Comparison of ENCODE assay signal across 1 cellular context in genomic region chr10:97640174-97640867, GRCh38.
TF ChIP-seq lines count a peak whose summit lies in the region.

Gene PI4K2A (plus strand): TSS chr10:97640671. CDS start chr10:97640743, 72 bp downstream.

TF ChIP-seq in K562, 482 proteins besides CTCF, POLR2A, EP300 and RAD21 (continued from another document and continues in another):
- TF ChIP-seq, protein P1, sequence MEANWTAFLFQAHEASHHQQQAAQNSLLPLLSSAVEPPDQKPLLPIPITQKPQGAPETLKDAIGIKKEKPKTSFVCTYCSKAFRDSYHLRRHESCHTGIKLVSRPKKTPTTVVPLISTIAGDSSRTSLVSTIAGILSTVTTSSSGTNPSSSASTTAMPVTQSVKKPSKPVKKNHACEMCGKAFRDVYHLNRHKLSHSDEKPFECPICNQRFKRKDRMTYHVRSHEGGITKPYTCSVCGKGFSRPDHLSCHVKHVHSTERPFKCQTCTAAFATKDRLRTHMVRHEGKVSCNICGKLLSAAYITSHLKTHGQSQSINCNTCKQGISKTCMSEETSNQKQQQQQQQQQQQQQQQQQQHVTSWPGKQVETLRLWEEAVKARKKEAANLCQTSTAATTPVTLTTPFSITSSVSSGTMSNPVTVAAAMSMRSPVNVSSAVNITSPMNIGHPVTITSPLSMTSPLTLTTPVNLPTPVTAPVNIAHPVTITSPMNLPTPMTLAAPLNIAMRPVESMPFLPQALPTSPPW (CRISPR knock-in tag; IDR thresholded peaks at IDR 0.05), result 0 out of 2 replicates have a peak, but pooled peaks have one; percentile 6
- TF ChIP-seq RBM25 (IDR thresholded peaks at IDR 0.05; ENCODE audit: low read depth, low read length, severe bottlenecking) (peak; percentile 82), FOXJ2 (tag; IDR thresholded peaks at IDR 0.05) (0 out of 2 replicates have a peak, but pooled peaks have one; percentile 34), ZBTB7A (IDR thresholded peaks at IDR 0.05; ENCODE audit: borderline replicate concordance, control insufficient read depth, low read depth, low read length) (peak; percentile 39; the same call in 1 of the 2 replicates), SMARCA5 (IDR thresholded peaks at IDR 0.05) (0 out of 2 replicates have a peak, but pooled peaks have one; percentile 34), ZNF707 (CRISPR knock-in tag; conservative IDR thresholded peaks at IDR 0.05) (no peak), GTF2E2 (tag; IDR thresholded peaks at IDR 0.05) (no peak), EP400 (IDR thresholded peaks at IDR 0.05) (0 out of 2 replicates have a peak, but pooled peaks have one; percentile 20), FOXA3 (CRISPR knock-in tag; conservative IDR thresholded peaks at IDR 0.05 in 1 of 2, IDR thresholded peaks at IDR 0.05 in 1 of 2) (peak; percentile 60 to 96), CCNT2 (IDR thresholded peaks at IDR 0.05; ENCODE audit: borderline replicate concordance, extremely low read depth, insufficient read length, low read depth, low read length) (peak; percentile 69), USF1 (CRISPR knock-in tag; IDR thresholded peaks at IDR 0.05) (peak; percentile 49; the same call in 1 of the 2 replicates), FOXK2 (conservative IDR thresholded peaks at IDR 0.05 in 1 of 2, IDR thresholded peaks at IDR 0.05 in 1 of 2; ENCODE audit: low read depth in 2 of 2) (peak; percentile 98 to 99), ZNF431 (CRISPR knock-in tag; IDR thresholded peaks at IDR 0.05) (no peak), ETV6 (IDR thresholded peaks at IDR 0.05; ENCODE audit: borderline replicate concordance in 1 of 2, low read depth in 2 of 2, low read length in 1 of 2) (no peak), ETV6 (CRISPR knock-in tag; IDR thresholded peaks at IDR 0.05; ENCODE audit: borderline replicate concordance) (no peak), CXXC5 (CRISPR knock-in tag; IDR thresholded peaks at IDR 0.05) (peak; percentile 83), CTBP1 (IDR thresholded peaks at IDR 0.05; ENCODE audit: borderline replicate concordance) (peak; percentile 65), ZNF740 (CRISPR knock-in tag; IDR thresholded peaks at IDR 0.05) (no peak), ZNF740 (tag; IDR thresholded peaks at IDR 0.05) (no peak), MLLT1 (IDR thresholded peaks at IDR 0.05) (no peak), ELF2 (CRISPR knock-in tag; IDR thresholded peaks at IDR 0.05) (no peak), FOXK1 (CRISPR knock-in tag; IDR thresholded peaks at IDR 0.05; ENCODE audit: borderline replicate concordance) (peak; percentile 80; the same call in 1 of the 2 replicates), SMARCC2 (IDR thresholded peaks at IDR 0.05; ENCODE audit: low read depth) (no peak), TFAP4 (CRISPR knock-in tag; IDR thresholded peaks at IDR 0.05; ENCODE audit: borderline replicate concordance) (peak; percentile 54; the same call in 1 of the 2 replicates), PHF8 (IDR thresholded peaks at IDR 0.05; ENCODE audit: borderline replicate concordance, low read length) (peak; percentile 60; the same call in 1 of the 2 replicates), TAF1 (IDR thresholded peaks at IDR 0.05; ENCODE audit: control insufficient read depth, extremely low read depth, insufficient read depth, low read length, severe bottlenecking) (peak; percentile 63), MAZ (CRISPR knock-in tag; conservative IDR thresholded peaks at IDR 0.05 in 1 of 2, IDR thresholded peaks at IDR 0.05 in 1 of 2) (peak in 1 of 2 experiments; percentile 17; a peak in 1 of 4 replicates), SUPT5H (IDR thresholded peaks at IDR 0.05) (peak; percentile 24; the same call in 1 of the 2 replicates), CHD7 (IDR thresholded peaks at IDR 0.05; ENCODE audit: low read depth, low read length) (no peak), LARP7 (IDR thresholded peaks at IDR 0.05) (no peak)
- TF ChIP-seq, protein P2, sequence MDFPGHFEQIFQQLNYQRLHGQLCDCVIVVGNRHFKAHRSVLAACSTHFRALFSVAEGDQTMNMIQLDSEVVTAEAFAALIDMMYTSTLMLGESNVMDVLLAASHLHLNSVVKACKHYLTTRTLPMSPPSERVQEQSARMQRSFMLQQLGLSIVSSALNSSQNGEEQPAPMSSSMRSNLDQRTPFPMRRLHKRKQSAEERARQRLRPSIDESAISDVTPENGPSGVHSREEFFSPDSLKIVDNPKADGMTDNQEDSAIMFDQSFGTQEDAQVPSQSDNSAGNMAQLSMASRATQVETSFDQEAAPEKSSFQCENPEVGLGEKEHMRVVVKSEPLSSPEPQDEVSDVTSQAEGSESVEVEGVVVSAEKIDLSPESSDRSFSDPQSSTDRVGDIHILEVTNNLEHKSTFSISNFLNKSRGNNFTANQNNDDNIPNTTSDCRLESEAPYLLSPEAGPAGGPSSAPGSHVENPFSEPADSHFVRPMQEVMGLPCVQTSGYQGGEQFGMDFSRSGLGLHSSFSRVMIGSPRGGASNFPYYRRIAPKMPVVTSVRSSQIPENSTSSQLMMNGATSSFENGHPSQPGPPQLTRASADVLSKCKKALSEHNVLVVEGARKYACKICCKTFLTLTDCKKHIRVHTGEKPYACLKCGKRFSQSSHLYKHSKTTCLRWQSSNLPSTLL (IDR thresholded peaks at IDR 0.05), result no peak
- TF ChIP-seq, protein P3, sequence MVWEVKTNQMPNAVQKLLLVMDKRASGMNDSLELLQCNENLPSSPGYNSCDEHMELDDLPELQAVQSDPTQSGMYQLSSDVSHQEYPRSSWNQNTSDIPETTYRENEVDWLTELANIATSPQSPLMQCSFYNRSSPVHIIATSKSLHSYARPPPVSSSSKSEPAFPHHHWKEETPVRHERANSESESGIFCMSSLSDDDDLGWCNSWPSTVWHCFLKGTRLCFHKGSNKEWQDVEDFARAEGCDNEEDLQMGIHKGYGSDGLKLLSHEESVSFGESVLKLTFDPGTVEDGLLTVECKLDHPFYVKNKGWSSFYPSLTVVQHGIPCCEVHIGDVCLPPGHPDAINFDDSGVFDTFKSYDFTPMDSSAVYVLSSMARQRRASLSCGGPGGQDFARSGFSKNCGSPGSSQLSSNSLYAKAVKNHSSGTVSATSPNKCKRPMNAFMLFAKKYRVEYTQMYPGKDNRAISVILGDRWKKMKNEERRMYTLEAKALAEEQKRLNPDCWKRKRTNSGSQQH (CRISPR knock-in tag; IDR thresholded peaks at IDR 0.05), result no peak
- TF ChIP-seq, protein P4, sequence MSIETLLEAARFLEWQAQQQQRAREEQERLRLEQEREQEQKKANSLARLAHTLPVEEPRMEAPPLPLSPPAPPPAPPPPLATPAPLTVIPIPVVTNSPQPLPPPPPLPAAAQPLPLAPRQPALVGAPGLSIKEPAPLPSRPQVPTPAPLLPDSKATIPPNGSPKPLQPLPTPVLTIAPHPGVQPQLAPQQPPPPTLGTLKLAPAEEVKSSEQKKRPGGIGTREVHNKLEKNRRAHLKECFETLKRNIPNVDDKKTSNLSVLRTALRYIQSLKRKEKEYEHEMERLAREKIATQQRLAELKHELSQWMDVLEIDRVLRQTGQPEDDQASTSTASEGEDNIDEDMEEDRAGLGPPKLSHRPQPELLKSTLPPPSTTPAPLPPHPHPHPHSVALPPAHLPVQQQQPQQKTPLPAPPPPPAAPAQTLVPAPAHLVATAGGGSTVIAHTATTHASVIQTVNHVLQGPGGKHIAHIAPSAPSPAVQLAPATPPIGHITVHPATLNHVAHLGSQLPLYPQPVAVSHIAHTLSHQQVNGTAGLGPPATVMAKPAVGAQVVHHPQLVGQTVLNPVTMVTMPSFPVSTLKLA (conservative IDR thresholded peaks at IDR 0.05), result peak; percentile 80 to 89
